8 cellular contexts compared by ENCODE assay signal in genomic region chr2:97936199-97936598, GRCh38. TPM values are rescaled to one million over a fixed set of nuclear protein-coding genes. Genes with fewer than 3 reads are reported as not detected.
A peak's percentile ranks its signal among the peaks of the same experiment; 100 is the strongest.
DNase-seq lines count a peak whose midpoint lies in the region; ATAC-seq and TF ChIP-seq lines count a peak whose summit lies in the region.

No MANE protein-coding gene starts in this region.

- peaks cover 0 to 42% of the 10 kb centered on the region in 2 donors for H3K4me1 ChIP-seq in right atrium auricular region

- ATAC-seq in Right ventricle myocardium inferior: peak; percentile 46
- peak; percentile 62 for ATAC-seq in stimulated activated memory B cell treated with anti-CD40 and anti-IgM and Interleukin-4, amounts not matched to agents 10 μg/mL and 1 μg/mL and 100 μg/mL, for 72 hours

- H3K27ac Mint-ChIP-seq in chondrocyte (ENCODE audit: unreplicated experiment): peak overlapping the region; percentile 69
- H3K27ac Mint-ChIP-seq in stimulated activated memory B cell treated with anti-CD40 and anti-IgM and Interleukin-4, amounts not matched to agents 10 μg/mL and 1 μg/mL and 100 μg/mL, for 72 hours: peak overlapping the region; percentile 11

- no peaks in the 10 kb centered on the region for H3K36me3 ChIP-seq in right atrium auricular region

- DNase-seq in Right ventricle myocardium inferior (ENCODE audit: missing footprints) (no peak), right atrium auricular region (ENCODE audit: low spot score) (no peak), NCI-H2081 treated with DMSO at 0.1 percent for 48 hours (lab: John Stamatoyannopoulos, UW) (peak; percentile 12), chondrocyte (ENCODE audit: low spot score) (no peak), pons (ENCODE audit: low spot score) (no peak), cerebellar nuclear complex (lab: John Stamatoyannopoulos, UW) (no peak), Ammon's horn (ENCODE audit: low spot score) (no peak)

- no peak overlapping the region for H3K4me3 ChIP-seq in right atrium auricular region

- no peaks in the 10 kb centered on the region for H3K36me3 Mint-ChIP-seq in chondrocyte (ENCODE audit: low read depth)
- peaks cover 17% of the 10 kb centered on the region for H3K36me3 Mint-ChIP-seq in stimulated activated memory B cell treated with anti-CD40 and anti-IgM and Interleukin-4, amounts not matched to agents 10 μg/mL and 1 μg/mL and 100 μg/mL, for 72 hours

- intact Hi-C loops in Right ventricle myocardium inferior (cut with DNase I): loop anchor here (5.0 kb wide), 1 partner anchor 46 kb away; no protein-coding TSS in a partner anchor

- no peak overlapping the region for H3K4me3 Mint-ChIP-seq in chondrocyte (ENCODE audit: unreplicated experiment)
- peak overlapping the region; percentile 39 for H3K4me3 Mint-ChIP-seq in stimulated activated memory B cell treated with anti-CD40 and anti-IgM and Interleukin-4, amounts not matched to agents 10 μg/mL and 1 μg/mL and 100 μg/mL, for 72 hours

- H3K27ac ChIP-seq in right atrium auricular region: no peak overlapping the region

- TF ChIP-seq CTCF in right atrium auricular region (IDR thresholded peaks at IDR 0.05): no peak
- TF ChIP-seq CTCF in chondrocyte (IDR thresholded peaks at IDR 0.05): no peak

- peaks cover 43% of the 10 kb centered on the region for H3K4me1 Mint-ChIP-seq in chondrocyte (ENCODE audit: low read depth)
- peaks cover 89% of the 10 kb centered on the region for H3K4me1 Mint-ChIP-seq in stimulated activated memory B cell treated with anti-CD40 and anti-IgM and Interleukin-4, amounts not matched to agents 10 μg/mL and 1 μg/mL and 100 μg/mL, for 72 hours

- no peaks in the 10 kb centered on the region for H3K27me3 Mint-ChIP-seq in chondrocyte (ENCODE audit: low read depth)
- H3K27me3 Mint-ChIP-seq in stimulated activated memory B cell treated with anti-CD40 and anti-IgM and Interleukin-4, amounts not matched to agents 10 μg/mL and 1 μg/mL and 100 μg/mL, for 72 hours: no peaks in the 10 kb centered on the region

- H3K27me3 ChIP-seq in right atrium auricular region: no peaks in the 10 kb centered on the region

- H3K9me3 Mint-ChIP-seq in chondrocyte (ENCODE audit: low read depth): peaks cover 4% of the 10 kb centered on the region
- H3K9me3 Mint-ChIP-seq in stimulated activated memory B cell treated with anti-CD40 and anti-IgM and Interleukin-4, amounts not matched to agents 10 μg/mL and 1 μg/mL and 100 μg/mL, for 72 hours: no peaks in the 10 kb centered on the region

- H3K9me3 ChIP-seq in right atrium auricular region: no peaks in the 10 kb centered on the region

RNA-seq across cellular contexts. Expression of gene TMEM131, which starts 59.5 kb away (rescaled TPM):
- total RNA-seq in Right ventricle myocardium inferior (26.0 TPM), right atrium auricular region (10 to 100 TPM; 20.7 to 21.8 TPM), chondrocyte (31.0 to 31.7 TPM (median 31.4 TPM) in 3 replicates)
